ENCODE assay signal across 4 cellular contexts in genomic region chr6:98985391-98985790, GRCh38.
"Had no signal": no experiment of that assay in that cellular context is flagged by ENCODE, and none has a peak within 500 bp of the region (broad histone marks: within the 10 kb centered on the region; RNA-seq: fewer than 3 reads in every experiment).

No MANE protein-coding gene starts in this region.

- DNase-seq: GOT3, H7, HCEC 1CT, IMR-90 had no signal
